In genomic region chr11:449889-450808, GRCh38 we compare ENCODE assay signal across 1 cellular context.
A peak's percentile ranks its signal among the peaks of the same experiment; 100 is the strongest.
TF ChIP-seq lines count a peak whose summit lies in the region.

PTDSS2 (plus strand) TSS chr11:450279; CDS start chr11:450456, 177 bp downstream.

TF ChIP-seq in HepG2, 621 proteins besides CTCF, POLR2A, EP300 and RAD21 (continued from another document and continues in another):
- TF ChIP-seq ZNF691 (CRISPR knock-in tag; IDR thresholded peaks at IDR 0.05; ENCODE audit: borderline replicate concordance, low read depth): peak; percentile 77
- TF ChIP-seq GTF2F1 (IDR thresholded peaks at IDR 0.05; ENCODE audit: low read length): no peak
- peak; percentile 53; the same call in 1 of the 2 replicates for TF ChIP-seq ZMYM3 (CRISPR knock-in tag; IDR thresholded peaks at IDR 0.05)
- TF ChIP-seq E2F1 (CRISPR knock-in tag; IDR thresholded peaks at IDR 0.05): peak; percentile 67; the same call in 1 of the 2 replicates
- peak; percentile 50; the same call in 1 of the 2 replicates for TF ChIP-seq ZNF121 (CRISPR knock-in tag; IDR thresholded peaks at IDR 0.05)
- no peak for TF ChIP-seq MZF1 (CRISPR knock-in tag; IDR thresholded peaks at IDR 0.05; ENCODE audit: borderline replicate concordance)
- TF ChIP-seq HOXA7 (CRISPR knock-in tag; IDR thresholded peaks at IDR 0.05): no peak
- peak; percentile 77 for TF ChIP-seq DMAP1 (CRISPR knock-in tag; IDR thresholded peaks at IDR 0.05)
- TF ChIP-seq ATF2 (CRISPR knock-in tag; IDR thresholded peaks at IDR 0.05): peak; percentile 80
- no peak; the same call in 1 of the 2 replicates for TF ChIP-seq ZNF564 (CRISPR knock-in tag; IDR thresholded peaks at IDR 0.05)
- no peak; the same call in 1 of the 2 replicates for TF ChIP-seq ZFP82 (CRISPR knock-in tag; IDR thresholded peaks at IDR 0.05; ENCODE audit: borderline replicate concordance)
- TF ChIP-seq STAT5B (CRISPR knock-in tag; IDR thresholded peaks at IDR 0.05): 0 out of 2 replicates have a peak, but pooled peaks have one; percentile 29
- TF ChIP-seq ZNF574 (CRISPR knock-in tag; IDR thresholded peaks at IDR 0.05): peak; percentile 96
- TF ChIP-seq NFATC3 (CRISPR knock-in tag; IDR thresholded peaks at IDR 0.05): 0 out of 2 replicates have a peak, but pooled peaks have one; percentile 59
- TF ChIP-seq SMAD1 (CRISPR knock-in tag; IDR thresholded peaks at IDR 0.05; ENCODE audit: borderline replicate concordance, low read depth): peak; percentile 73
- TF ChIP-seq MXD1 (CRISPR knock-in tag; IDR thresholded peaks at IDR 0.05): peak; percentile 34; the same call in 1 of the 2 replicates
- peak; percentile 81 for TF ChIP-seq ZNF124 (CRISPR knock-in tag; IDR thresholded peaks at IDR 0.05)
- peak; percentile 39; the same call in 1 of the 2 replicates for TF ChIP-seq JUND (CRISPR knock-in tag; IDR thresholded peaks at IDR 0.05)
- TF ChIP-seq SRF (IDR thresholded peaks at IDR 0.05; ENCODE audit: low read depth, low read length): no peak; the same call in 1 of the 2 replicates
- peak in 1 of 2 experiments; percentile 85; a peak in 2 of 4 replicates for TF ChIP-seq KLF16 (CRISPR knock-in tag; IDR thresholded peaks at IDR 0.05)
- peak; percentile 76 for TF ChIP-seq ZMYM4 (CRISPR knock-in tag; IDR thresholded peaks at IDR 0.05)
- TF ChIP-seq RBFOX2 (IDR thresholded peaks at IDR 0.05; ENCODE audit: low read depth, low read length): peak; percentile 88
- TF ChIP-seq ZNF543 (CRISPR knock-in tag; IDR thresholded peaks at IDR 0.05): no peak
- TF ChIP-seq KDM3A (CRISPR knock-in tag; IDR thresholded peaks at IDR 0.05; ENCODE audit: low read depth): 0 out of 2 replicates have a peak, but pooled peaks have one; percentile 27
- TF ChIP-seq U2AF1 (optimal IDR thresholded peaks at IDR 0.05; ENCODE audit: low read depth, low read length): no peak
- peak; percentile 74 for TF ChIP-seq UBTF (CRISPR knock-in tag; IDR thresholded peaks at IDR 0.05)
- peak; percentile 94; the same call in 1 of the 2 replicates for TF ChIP-seq PCBP1 (IDR thresholded peaks at IDR 0.05; ENCODE audit: borderline replicate concordance, low read depth, low read length)
- no peak for TF ChIP-seq ZNF567 (CRISPR knock-in tag; IDR thresholded peaks at IDR 0.05; ENCODE audit: borderline replicate concordance)
- peak; percentile 36 for TF ChIP-seq AGO2 (optimal IDR thresholded peaks at IDR 0.05; ENCODE audit: low read depth, low read length)
- TF ChIP-seq ZNF251 (CRISPR knock-in tag; IDR thresholded peaks at IDR 0.05): no peak
- peak; percentile 84 for TF ChIP-seq BCL3 (CRISPR knock-in tag; IDR thresholded peaks at IDR 0.05)
- no peak for TF ChIP-seq LCORL (IDR thresholded peaks at IDR 0.05)
- TF ChIP-seq LCORL (CRISPR knock-in tag; IDR thresholded peaks at IDR 0.05): peak; percentile 82
- TF ChIP-seq BRCA1 (CRISPR knock-in tag; IDR thresholded peaks at IDR 0.05): peak; percentile 60; the same call in 1 of the 2 replicates
- TF ChIP-seq THRA (CRISPR knock-in tag; IDR thresholded peaks at IDR 0.05; ENCODE audit: borderline replicate concordance): peak; percentile 66
- no peak for TF ChIP-seq ZNF562 (CRISPR knock-in tag; IDR thresholded peaks at IDR 0.05; ENCODE audit: borderline replicate concordance)
- 0 out of 2 replicates have a peak, but pooled peaks have one; percentile 40 for TF ChIP-seq GPN1 (CRISPR knock-in tag; IDR thresholded peaks at IDR 0.05; ENCODE audit: borderline replicate concordance)
- no peak for TF ChIP-seq ZNF367 (CRISPR knock-in tag; IDR thresholded peaks at IDR 0.05; ENCODE audit: borderline replicate concordance)
- peak; percentile 63; the same call in 1 of the 2 replicates for TF ChIP-seq SRY (CRISPR knock-in tag; IDR thresholded peaks at IDR 0.05)
- TF ChIP-seq HIC2 (CRISPR knock-in tag; IDR thresholded peaks at IDR 0.05; ENCODE audit: low read depth): no peak; the same call in none of the 2 replicates
- peak; percentile 40; the same call in 1 of the 2 replicates for TF ChIP-seq ZFP1 (CRISPR knock-in tag; IDR thresholded peaks at IDR 0.05)
- TF ChIP-seq SAP130 (CRISPR knock-in tag; IDR thresholded peaks at IDR 0.05; ENCODE audit: low read depth): peak; percentile 94
- peak; percentile 71 for TF ChIP-seq MXD4 (CRISPR knock-in tag; IDR thresholded peaks at IDR 0.05)
- peak; percentile 67; the same call in 1 of the 2 replicates for TF ChIP-seq ZNF331 (CRISPR knock-in tag; IDR thresholded peaks at IDR 0.05)
- peak; percentile 87; the same call in 1 of the 2 replicates for TF ChIP-seq ZNF446 (CRISPR knock-in tag; IDR thresholded peaks at IDR 0.05)
- TF ChIP-seq IKZF1 (IDR thresholded peaks at IDR 0.05): no peak
- TF ChIP-seq ZFP62 (CRISPR knock-in tag; IDR thresholded peaks at IDR 0.05): peak; percentile 97; the same call in 1 of the 2 replicates
- peak; percentile 48; the same call in 1 of the 2 replicates for TF ChIP-seq ZNF451 (CRISPR knock-in tag; IDR thresholded peaks at IDR 0.05)
- TF ChIP-seq MYC (CRISPR knock-in tag; IDR thresholded peaks at IDR 0.05; ENCODE audit: borderline replicate concordance): peak; percentile 82
- TF ChIP-seq CENPT (CRISPR knock-in tag; IDR thresholded peaks at IDR 0.05; ENCODE audit: low read depth): peak; percentile 74; the same call in 1 of the 2 replicates
- TF ChIP-seq ASH2L (IDR thresholded peaks at IDR 0.05; ENCODE audit: insufficient read length, low read depth, low read length): peak; percentile 80
- peak; percentile 79 for TF ChIP-seq CCDC6 (CRISPR knock-in tag; IDR thresholded peaks at IDR 0.05)
- TF ChIP-seq NKX3-1 (CRISPR knock-in tag; IDR thresholded peaks at IDR 0.05): peak; percentile 65
- peak; percentile 50; the same call in 1 of the 2 replicates for TF ChIP-seq ZBTB43 (CRISPR knock-in tag; conservative IDR thresholded peaks at IDR 0.05)
- TF ChIP-seq KDM4B (CRISPR knock-in tag; IDR thresholded peaks at IDR 0.05): no peak
- TF ChIP-seq ZNF329 (CRISPR knock-in tag; IDR thresholded peaks at IDR 0.05; ENCODE audit: low read depth): peak; percentile 40; the same call in 1 of the 2 replicates
- no peak for TF ChIP-seq HNRNPL (IDR thresholded peaks at IDR 0.05; ENCODE audit: low read depth, low read length)
- TF ChIP-seq KDM2A (CRISPR knock-in tag; IDR thresholded peaks at IDR 0.05; ENCODE audit: borderline replicate concordance, low read depth): peak; percentile 92
